In the genomic region with DNA sequence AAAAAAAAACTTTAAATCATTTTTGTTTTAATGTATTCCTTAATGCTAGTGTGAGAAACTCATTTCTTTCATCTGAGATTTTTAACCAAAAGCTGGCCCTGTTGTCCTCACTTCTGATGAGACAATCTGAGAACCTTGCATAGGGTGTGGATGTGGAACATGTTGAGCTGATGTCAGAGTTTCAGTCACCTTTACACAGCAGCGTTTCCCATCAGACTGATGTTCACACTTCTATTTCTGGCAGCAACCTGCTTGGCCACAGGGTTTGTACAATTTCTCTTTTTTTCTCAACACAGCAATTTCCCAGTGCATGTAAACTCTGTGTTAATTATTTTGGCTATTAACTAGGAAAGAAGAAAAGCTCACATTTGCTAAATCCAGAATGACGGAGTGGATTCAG, we compare ENCODE assay signal across 11 cellular contexts.
DNase-seq lines count a peak whose midpoint lies in the region; ATAC-seq lines count a peak whose summit lies in the region.
"Had no signal": no experiment of that assay in that cellular context is flagged by ENCODE, and none has a peak within 500 bp of the region (broad histone marks: within the 10 kb centered on the region; RNA-seq: fewer than 3 reads in every experiment).

No MANE protein-coding gene starts in this region.

- no peaks in the 10 kb centered on the region for H3K27me3 Mint-ChIP-seq in activated naive CD8-positive, alpha-beta T cell

- no peak overlapping the region for H2BK120ac ChIP-seq in neuronal stem cell (ENCODE audit: low read depth, low read length)

- no peak overlapping the region for H2AK5ac ChIP-seq in neuronal stem cell (ENCODE audit: low read depth, low read length)

- H3K4me1 Mint-ChIP-seq in activated naive CD8-positive, alpha-beta T cell (ENCODE audit: low read depth): peaks cover 20% of the 10 kb centered on the region

- no peaks in the 10 kb centered on the region for H3K36me3 ChIP-seq in neuronal stem cell (replicated peaks in 1 of 2; ENCODE audit: control insufficient read depth in 2 of 2, insufficient read depth in 2 of 2, low read length in 2 of 2)

- H3K9me3 Mint-ChIP-seq in activated naive CD8-positive, alpha-beta T cell (ENCODE audit: low read depth): no peaks in the 10 kb centered on the region

- H2BK12ac ChIP-seq in neuronal stem cell (ENCODE audit: low read length): no peak overlapping the region

- peak; percentile 89 for ATAC-seq in GM18502 (IDR thresholded peaks at IDR 0.05; ENCODE audit: poor library complexity, unreplicated experiment)
- ATAC-seq in GM19463 (IDR thresholded peaks at IDR 0.05; ENCODE audit: unreplicated experiment): peak; percentile 72
- peak; percentile 74 for ATAC-seq in HG03097 (IDR thresholded peaks at IDR 0.05; ENCODE audit: low FRiP score, unreplicated experiment)
- ATAC-seq: foreskin keratinocyte had no signal

- H3K79me1 ChIP-seq in neuronal stem cell (ENCODE audit: low read depth, low read length): no peaks in the 10 kb centered on the region

- H3K27me3 ChIP-seq in neuronal stem cell (ENCODE audit: control insufficient read depth in 3 of 3, insufficient read depth in 3 of 3, low read depth in 1 of 3, low read length in 3 of 3): no peaks in the 10 kb centered on the region
- H3K27me3 ChIP-seq: foreskin keratinocyte had no signal

- no peaks in the 10 kb centered on the region for H3K36me3 Mint-ChIP-seq in activated naive CD8-positive, alpha-beta T cell

- no peak overlapping the region for H2AFZ ChIP-seq in neuronal stem cell (ENCODE audit: low read length)

- H3K4me3 Mint-ChIP-seq in activated naive CD8-positive, alpha-beta T cell: no peak overlapping the region

- H3K4ac ChIP-seq in neuronal stem cell (ENCODE audit: low read length): no peak overlapping the region

- H2BK15ac ChIP-seq in neuronal stem cell (ENCODE audit: low read length): no peak overlapping the region

- H3K18ac ChIP-seq in neuronal stem cell (ENCODE audit: low read length): no peak overlapping the region

- no peak overlapping the region for H3K4me3 ChIP-seq in neuronal stem cell (ENCODE audit: low read length in 2 of 2)

- H2BK5ac ChIP-seq in neuronal stem cell (ENCODE audit: low read length): no peak overlapping the region

- no peaks in the 10 kb centered on the region for H3K9me3 ChIP-seq in neuronal stem cell (replicated peaks in 1 of 2; ENCODE audit: control insufficient read depth in 2 of 2, insufficient read depth in 1 of 2, low read depth in 1 of 2, low read length in 2 of 2)

- no CpG with 5 or more reads among the region's 2 CpGs for WGBS in neuronal stem cell (ENCODE audit: extremely low coverage in 2 of 2, insufficient read length in 2 of 2, insufficient replicate concordance in 1 of 2), 2 donors

- no peaks in the 10 kb centered on the region for H3K4me1 ChIP-seq in neuronal stem cell (ENCODE audit: control insufficient read depth in 2 of 2, insufficient read depth in 1 of 2, low read depth in 1 of 2, low read length in 2 of 2)
- H3K4me1 ChIP-seq: foreskin keratinocyte had no signal

- H4K8ac ChIP-seq in neuronal stem cell (ENCODE audit: low read depth, low read length): no peak overlapping the region

- no peak for DNase-seq in neuronal stem cell (ENCODE audit: low spot score)
- no peak for DNase-seq in activated CD8-positive, alpha-beta memory T cell treated with anti-CD3 and anti-CD28 coated beads for 24 hours
- DNase-seq in NCI-H1436 (lab: John Stamatoyannopoulos, UW): no peak
- no peak for DNase-seq in MV-4-11 (lab: John Stamatoyannopoulos, UW)
- DNase-seq: DMS79 treated with DMSO at 0.1 percent for 48 hours, foreskin keratinocyte, IMR-90 had no signal

- no peak overlapping the region for H3K9ac ChIP-seq in neuronal stem cell (ENCODE audit: low read depth, low read length, poor library complexity)

- no peak overlapping the region for H4K91ac ChIP-seq in neuronal stem cell (ENCODE audit: low read depth, low read length, poor library complexity)

- no peak overlapping the region for H3K14ac ChIP-seq in neuronal stem cell (ENCODE audit: low read length)

- H3K27ac Mint-ChIP-seq in activated naive CD8-positive, alpha-beta T cell: peak overlapping the region; percentile 72

- no peak overlapping the region for H3K4me2 ChIP-seq in neuronal stem cell (ENCODE audit: insufficient read depth, low read length, poor library complexity, severe bottlenecking)

- H3K27ac ChIP-seq in neuronal stem cell (replicated peaks; ENCODE audit: low read length): no peak overlapping the region
- H3K27ac ChIP-seq: foreskin keratinocyte had no signal

- no peak overlapping the region for H3K23ac ChIP-seq in neuronal stem cell (ENCODE audit: low read depth, low read length, poor library complexity)
